Comparison of ENCODE assay signal across 10 cellular contexts in the genomic region with DNA sequence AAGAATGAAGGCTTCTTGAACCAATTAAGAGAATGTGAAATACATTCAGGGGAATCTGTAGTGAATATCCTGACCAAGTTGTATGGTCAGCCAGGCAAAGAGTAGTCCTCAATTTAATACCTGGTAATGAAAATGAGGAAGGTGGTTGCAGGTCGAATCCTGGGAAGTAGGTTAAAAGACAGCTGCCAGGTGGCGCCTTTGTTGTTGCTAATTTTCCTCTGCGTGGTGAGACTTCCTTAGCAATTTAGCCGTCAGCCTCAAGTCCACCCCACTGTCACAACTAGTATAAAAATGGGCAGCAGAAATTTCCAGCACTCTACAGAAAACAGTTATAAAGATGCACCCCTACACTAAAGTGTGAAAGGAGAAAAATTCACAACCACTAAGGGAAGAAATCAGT.
DNase-seq lines count a peak whose midpoint lies in the region; ATAC-seq and TF ChIP-seq lines count a peak whose summit lies in the region.
"Had no signal": no experiment of that assay in that cellular context is flagged by ENCODE, and none has a peak within 500 bp of the region (broad histone marks: within the 10 kb centered on the region; RNA-seq: fewer than 3 reads in every experiment).

No MANE protein-coding gene starts in this region.

- H3K36me3 ChIP-seq in BJ (ENCODE audit: control insufficient read depth, insufficient read depth, low read length) (no peaks in the 10 kb centered on the region), H7 (replicated peaks; ENCODE audit: control insufficient read depth, insufficient read depth, low read length) (no peaks in the 10 kb centered on the region), SK-N-MC (ENCODE audit: insufficient read depth, low read length) (no peaks in the 10 kb centered on the region)

- ATAC-seq in stimulated activated naive B cell treated with anti-CD40 and anti-IgM and Interleukin-4, amounts not matched to agents 10 μg/mL and 1 μg/mL and 100 μg/mL, for 72 hours (replicated peaks): no peak

- no peaks in the 10 kb centered on the region for H3K9me3 Mint-ChIP-seq in stimulated activated naive B cell treated with anti-CD40 and anti-IgM and Interleukin-4, amounts not matched to agents 10 μg/mL and 1 μg/mL and 100 μg/mL, for 72 hours
- H3K9me3 Mint-ChIP-seq in mesothelial cell of epicardium: peaks cover 4% of the 10 kb centered on the region

- H3K4me3 Mint-ChIP-seq in stimulated activated naive B cell treated with anti-CD40 and anti-IgM and Interleukin-4, amounts not matched to agents 10 μg/mL and 1 μg/mL and 100 μg/mL, for 72 hours: no peak overlapping the region
- H3K4me3 Mint-ChIP-seq in mesothelial cell of epicardium: no peak overlapping the region

- CTCF ChIA-PET in BJ (lab: Yijun Ruan, JAX): interaction anchor here (1.3 to 2.3 kb wide), 4 partner anchors 11 to 342 kb away, joined by 3 to 16 read pairs (median 4); a partner anchor contains a TSS

- H3K4me3 ChIP-seq in BJ (ENCODE audit: low read depth, low read length): no peak overlapping the region
- no peak overlapping the region for H3K4me3 ChIP-seq in H7 (ENCODE audit: insufficient read depth, low read depth, low read length)
- H3K4me3 ChIP-seq in SK-N-MC: no peak overlapping the region

- no peak overlapping the region for H3K27ac Mint-ChIP-seq in stimulated activated naive B cell treated with anti-CD40 and anti-IgM and Interleukin-4, amounts not matched to agents 10 μg/mL and 1 μg/mL and 100 μg/mL, for 72 hours
- H3K27ac Mint-ChIP-seq in mesothelial cell of epicardium: no peak overlapping the region

- POLR2A ChIA-PET in BJ (lab: Charles Lee): no interaction called here

- no peak overlapping the region for H3K9ac ChIP-seq in SK-N-MC (ENCODE audit: insufficient read length)

- H3K27me3 ChIP-seq in BJ (ENCODE audit: control insufficient read depth, insufficient read depth, low read length) (no peaks in the 10 kb centered on the region; the same call in 1 of the 2 replicates), H7 (ENCODE audit: control insufficient read depth, insufficient read depth, low read length) (no peaks in the 10 kb centered on the region)

- peak overlapping the region; percentile 16; the same call in 1 of the 2 replicates for H3K27ac ChIP-seq in SK-N-MC

- TF ChIP-seq CTCF in BJ (IDR thresholded peaks at IDR 0.05; ENCODE audit: insufficient read depth, low read depth, low read length): peak; percentile 16; the same call in 1 of the 2 replicates
- no peak for TF ChIP-seq CTCF in mesothelial cell of epicardium (IDR thresholded peaks at IDR 0.05; ENCODE audit: unreplicated experiment)

- no peaks in the 10 kb centered on the region for H3K36me3 Mint-ChIP-seq in stimulated activated naive B cell treated with anti-CD40 and anti-IgM and Interleukin-4, amounts not matched to agents 10 μg/mL and 1 μg/mL and 100 μg/mL, for 72 hours
- H3K36me3 Mint-ChIP-seq in mesothelial cell of epicardium: no peaks in the 10 kb centered on the region

- no peaks in the 10 kb centered on the region for H3K9me3 ChIP-seq in SK-N-MC (ENCODE audit: low read depth, low read length)

- DNase-seq in BJ (ENCODE audit: low read depth): no peak
- DNase-seq in H7: peak; percentile 22
- DNase-seq in SK-N-MC (ENCODE audit: low read depth, low spot score): no peak
- DNase-seq in iPS-NIHi7 (ENCODE audit: extremely low spot score): peak; percentile 50
- DNase-seq in DMS114 treated with DMSO at 0.1 percent for 48 hours (lab: John Stamatoyannopoulos, UW; ENCODE audit: unreplicated experiment): no peak
- no peak for DNase-seq in stimulated activated naive B cell treated with anti-CD40 and anti-IgM and Interleukin-4, amounts not matched to agents 10 μg/mL and 1 μg/mL and 100 μg/mL, for 72 hours
- DNase-seq in Kasumi-1 (lab: John Stamatoyannopoulos, UW): no peak
- no peak for DNase-seq in mesothelial cell of epicardium (ENCODE audit: low spot score in 2 of 2, unreplicated experiment in 2 of 2)
- DNase-seq: activated naive CD4-positive, alpha-beta T cell; islet precursor cell had no signal

- H3K27me3 Mint-ChIP-seq in stimulated activated naive B cell treated with anti-CD40 and anti-IgM and Interleukin-4, amounts not matched to agents 10 μg/mL and 1 μg/mL and 100 μg/mL, for 72 hours: peaks cover 5 to 12% of the 10 kb centered on the region in 2 donors
- peaks cover 3% of the 10 kb centered on the region for H3K27me3 Mint-ChIP-seq in mesothelial cell of epicardium (ENCODE audit: low read depth)

- no peaks in the 10 kb centered on the region for H3K4me1 Mint-ChIP-seq in stimulated activated naive B cell treated with anti-CD40 and anti-IgM and Interleukin-4, amounts not matched to agents 10 μg/mL and 1 μg/mL and 100 μg/mL, for 72 hours
- peaks cover 2% of the 10 kb centered on the region for H3K4me1 Mint-ChIP-seq in mesothelial cell of epicardium

Comparison
In these comparisons a context has a peak if more than half of its experiments do, and no peak if none do; other contexts are left out.
1. DNase-seq: peak in H7 (single experiment) and iPS-NIHi7 (single experiment); none in BJ (single experiment), SK-N-MC (single experiment), DMS114 treated with DMSO at 0.1 percent for 48 hours (single experiment), stimulated activated naive B cell treated with anti-CD40 and anti-IgM and Interleukin-4, amounts not matched to agents 10 μg/mL and 1 μg/mL and 100 μg/mL, for 72 hours (single experiment), Kasumi-1 (0 of 2) and mesothelial cell of epicardium (0 of 2).